25 cellular contexts compared by ENCODE assay signal in the genomic region with DNA sequence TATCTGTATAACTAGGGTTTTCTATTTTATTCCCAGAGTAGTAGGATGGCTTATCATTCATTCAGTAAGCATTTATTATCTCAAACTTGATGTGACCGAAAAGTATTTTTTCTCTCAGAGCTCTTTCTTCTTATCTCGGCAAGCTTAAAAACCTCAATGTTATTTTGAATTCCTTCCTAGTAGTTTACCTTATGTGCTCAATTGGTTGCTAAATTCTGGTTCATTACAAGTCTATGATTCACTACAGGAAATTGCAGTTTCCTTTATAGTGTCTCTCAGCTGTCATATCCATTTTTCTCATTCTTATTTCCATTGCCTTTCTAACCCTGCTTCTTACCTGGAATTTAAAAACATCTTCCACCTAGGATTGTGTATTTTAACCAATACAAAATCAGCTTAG.
"Had no signal": no experiment of that assay in that cellular context is flagged by ENCODE, and none has a peak within 500 bp of the region (broad histone marks: within the 10 kb centered on the region; RNA-seq: fewer than 3 reads in every experiment).

No MANE protein-coding gene starts in this region.

- H3K36me3 ChIP-seq: suprapubic skin, tibial nerve had no signal

- H3K36me3 Mint-ChIP-seq: activated naive CD8-positive, alpha-beta T cell treated with anti-CD3 and anti-CD28 coated beads for 36 hours; immature natural killer cell; natural killer cell; WTC11 had no signal

- H3K4me2 ChIP-seq: hepatocyte had no signal

- H3K4me3 ChIP-seq: body of pancreas, hepatocyte, suprapubic skin, tibial nerve had no signal

- H3K9me3 ChIP-seq: body of pancreas, suprapubic skin, tibial nerve had no signal

- H3K27ac Mint-ChIP-seq: activated naive CD8-positive, alpha-beta T cell treated with anti-CD3 and anti-CD28 coated beads for 36 hours; activated T-cell treated with anti-CD3 and anti-CD28 coated beads, Interleukin-2, amount 50 U/mL, for 24 hours; immature natural killer cell; natural killer cell; progenitor cell of endocrine pancreas; stimulated activated naive CD8-positive, alpha-beta T cell treated with anti-CD3 and anti-CD28 coated beads, Interleukin-15, amount 100 ng/mL, for 72 hours; T-helper 1 cell treated with Interleukin-12 subunit alpha and Interleukin-12 subunit beta and Interleukin-4 antibody, amounts not matched to agents 30 μg/mL and 1 μg/mL, for 36 hours; WTC11 had no signal

- H3K27ac ChIP-seq: body of pancreas, hepatocyte, suprapubic skin, tibial nerve had no signal

- H3K4me3 Mint-ChIP-seq: activated naive CD8-positive, alpha-beta T cell treated with anti-CD3 and anti-CD28 coated beads for 36 hours; activated T-cell treated with anti-CD3 and anti-CD28 coated beads, Interleukin-2, amount 50 U/mL, for 24 hours; immature natural killer cell; natural killer cell; stimulated activated naive CD8-positive, alpha-beta T cell treated with anti-CD3 and anti-CD28 coated beads, Interleukin-15, amount 100 ng/mL, for 72 hours; T-helper 1 cell treated with Interleukin-12 subunit alpha and Interleukin-12 subunit beta and Interleukin-4 antibody, amounts not matched to agents 30 μg/mL and 1 μg/mL, for 36 hours; WTC11 had no signal

- H3K9me3 Mint-ChIP-seq: activated naive CD8-positive, alpha-beta T cell treated with anti-CD3 and anti-CD28 coated beads for 36 hours; activated T-cell treated with anti-CD3 and anti-CD28 coated beads, Interleukin-2, amount 50 U/mL, for 24 hours; immature natural killer cell; natural killer cell; stimulated activated naive CD8-positive, alpha-beta T cell treated with anti-CD3 and anti-CD28 coated beads, Interleukin-15, amount 100 ng/mL, for 72 hours; T-helper 1 cell treated with Interleukin-12 subunit alpha and Interleukin-12 subunit beta and Interleukin-4 antibody, amounts not matched to agents 30 μg/mL and 1 μg/mL, for 36 hours; WTC11 had no signal

- H3K27me3 ChIP-seq: body of pancreas, hepatocyte, suprapubic skin, tibial nerve had no signal

- DNase-seq: activated CD8-positive, alpha-beta memory T cell treated with anti-CD3 and anti-CD28 coated beads for 24 hours; activated CD8-positive, alpha-beta memory T cell treated with anti-CD3 and anti-CD28 coated beads, Interleukin-2, amount 50 U/mL, for 4 hours; activated naive CD4-positive, alpha-beta T cell treated with Interleukin-2 at 50 U/mL for 16 hours; activated naive CD8-positive, alpha-beta T cell treated with anti-CD3 and anti-CD28 coated beads for 36 hours; activated T-cell treated with anti-CD3 and anti-CD28 coated beads, Interleukin-2, amount 50 U/mL, for 24 hours; amygdala; body of pancreas; caudate nucleus; dermis blood vessel endothelial cell; effector CD8-positive, alpha-beta T cell; foreskin melanocyte; immature natural killer cell; left ventricle myocardium superior; midbrain; natural killer cell; right cardiac atrium; stimulated activated CD4-positive, alpha-beta T cell treated with anti-CD3 and anti-CD28 coated beads, Interleukin-12 subunit alpha, Interleukin-12 subunit beta, amount 100 ng/mL, for 4 hours; stimulated activated naive CD8-positive, alpha-beta T cell treated with anti-CD3 and anti-CD28 coated beads, Interleukin-15, amount 100 ng/mL, for 72 hours; T1000 had no signal

- H3K4me1 Mint-ChIP-seq: immature natural killer cell; natural killer cell; stimulated activated naive CD8-positive, alpha-beta T cell treated with anti-CD3 and anti-CD28 coated beads, Interleukin-15, amount 100 ng/mL, for 72 hours had no signal

- H3K27me3 Mint-ChIP-seq: progenitor cell of endocrine pancreas had no signal

- H3K4me1 ChIP-seq: suprapubic skin, tibial nerve had no signal
